ENCODE assay signal across 8 cellular contexts in the genomic region with DNA sequence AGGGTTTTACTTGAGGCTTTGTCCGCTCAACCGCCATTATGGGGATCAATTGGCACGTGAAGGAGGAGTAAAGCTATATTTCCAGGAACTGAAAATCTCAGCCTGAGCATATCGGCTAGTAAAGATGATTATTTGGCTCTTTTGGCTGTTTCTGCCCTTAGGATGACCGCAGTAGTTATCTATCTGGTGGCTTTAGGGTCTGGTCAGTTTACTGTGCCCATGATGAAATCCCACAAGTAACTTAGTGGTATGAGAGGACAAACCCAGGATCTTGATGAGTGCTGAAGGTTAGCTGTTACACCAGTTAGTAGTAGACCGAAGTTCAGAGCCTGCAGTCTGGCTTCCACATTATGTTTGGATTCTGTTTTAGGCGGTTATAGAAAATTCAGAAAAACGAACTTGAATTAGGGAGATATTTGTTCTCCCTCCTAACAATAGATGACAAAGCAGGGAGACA. TPM values are rescaled to one million over a fixed set of nuclear protein-coding genes. Genes with fewer than 3 reads are reported as not detected.
DNase-seq lines count a peak whose midpoint lies in the region; ATAC-seq and TF ChIP-seq lines count a peak whose summit lies in the region.

No MANE protein-coding gene starts in this region.

- WGBS in right lobe of liver (ENCODE audit: insufficient coverage, low coverage, low lambda C conversion rate, missing lambda C conversion rate), result 0% methylated on average over 8 of the region's 8 CpGs
- WGBS in transverse colon (ENCODE audit: low coverage in 1 of 2), 2 donors, result 0 to 3% methylated on average over 3 to 8 of the region's 8 CpGs

- in situ Hi-C loops in transverse colon (cut with MboI; ENCODE audit: low pct_ligation_motif_present in 1 of 4, low pct_unique_long_range_greater_than_20kb in 1 of 4, low sequenced_read_pairs in 3 of 4), result no loop called here

- intact Hi-C loops in right lobe of liver (cut with DNase I), result no loop called here
- intact Hi-C loops in transverse colon (cut with DNase I; ENCODE audit: low total_unique reads), result no loop called here

- H3K27me3 ChIP-seq in HL-60 (ENCODE audit: insufficient read depth, poor library complexity, severe bottlenecking) (no peaks in the 10 kb centered on the region), right lobe of liver (no peaks in the 10 kb centered on the region), transverse colon (no peaks in the 10 kb centered on the region)

- TF ChIP-seq CTCF in 22Rv1 (IDR thresholded peaks at IDR 0.05) (no peak), HL-60 (IDR thresholded peaks at IDR 0.05; ENCODE audit: insufficient read depth, low read length) (no peak), right lobe of liver (IDR thresholded peaks at IDR 0.05) (no peak), transverse colon (IDR thresholded peaks at IDR 0.05) (no peak)

- no peak for ATAC-seq in right lobe of liver
- no peak for ATAC-seq in GM18519 (IDR thresholded peaks at IDR 0.05; ENCODE audit: low FRiP score, unreplicated experiment)
- ATAC-seq in HG02759 (IDR thresholded peaks at IDR 0.05; ENCODE audit: unreplicated experiment), result no peak

- peaks cover 0 to 30% (median 13%) of the 10 kb centered on the region in 4 donors for H3K4me1 ChIP-seq in right lobe of liver
- peaks cover 17 to 58% (median 36%) of the 10 kb centered on the region in 4 donors for H3K4me1 ChIP-seq in transverse colon

- DNase-seq in HL-60 (ENCODE audit: low read depth in 1 of 2, low spot score in 1 of 2), result peak in 1 of 2 experiments; percentile 38
- DNase-seq in amniotic epithelial cell (ENCODE audit: low read depth), result peak; percentile 31
- no peak for DNase-seq in right lobe of liver
- DNase-seq in transverse colon, result no peak
- no peak for DNase-seq in activated CD4-positive, CD25-positive, alpha-beta regulatory T cell treated with anti-CD3 and anti-CD28 coated beads, Interleukin-2, amount 50 U/mL, for 72 hours

- TF ChIP-seq POLR2A in right lobe of liver (IDR thresholded peaks at IDR 0.05), result no peak
- no peak for TF ChIP-seq POLR2A in transverse colon (IDR thresholded peaks at IDR 0.05)

- H3K9me3 ChIP-seq in right lobe of liver (no peaks in the 10 kb centered on the region), transverse colon (no peaks in the 10 kb centered on the region)

- TF ChIP-seq EP300 in transverse colon (IDR thresholded peaks at IDR 0.05; ENCODE audit: low read depth), result no peak

- H3K36me3 ChIP-seq in right lobe of liver (peaks cover 15 to 46% (median 31%) of the 10 kb centered on the region in 4 donors), transverse colon (peaks cover 0 to 35% (median 21%) of the 10 kb centered on the region in 4 donors)

- H3K4me3 ChIP-seq in HL-60 (replicated peaks; ENCODE audit: insufficient read depth, low read length), result peak overlapping the region; percentile 98
- H3K4me3 ChIP-seq in right lobe of liver, result peak overlapping the region; percentile 94 to 100 (median 99)
- peak overlapping the region; percentile 56 to 94 (median 85) for H3K4me3 ChIP-seq in transverse colon

- H3K27ac ChIP-seq in 22Rv1, result peak overlapping the region; percentile 97
- H3K27ac ChIP-seq in HL-60 (replicated peaks), result peak overlapping the region; percentile 99
- peak overlapping the region; percentile 98 to 99 (median 98) for H3K27ac ChIP-seq in right lobe of liver
- H3K27ac ChIP-seq in transverse colon, result peak overlapping the region; percentile 95 to 99 (median 98)

RNA-seq across cellular contexts. Expression of gene MAT2A, which starts 1.2 kb away (rescaled TPM):
- total RNA-seq in right lobe of liver (100 to 1,000 TPM in 3 of 6 experiments, 10 to 100 TPM in 3; 57.8 to 118 (median 102) TPM), transverse colon (100 to 1,000 TPM in 3 of 4 donors, 10 to 100 TPM in 1; 66.2 to 185 (median 142) TPM)

RNA-seq across cellular contexts. Expression of gene GGCX, which starts 21.1 kb away (rescaled TPM):
- total RNA-seq in right lobe of liver (100 to 1,000 TPM in 4 of 6 experiments, 10 to 100 TPM in 2; 89.6 to 238 (median 183) TPM), transverse colon (10 to 100 TPM in 3 of 4 donors, 1 to 10 TPM in 1; 7.9 to 31.3 (median 23.5) TPM)

RNA-seq across cellular contexts. Expression of gene VAMP8, which starts 37.2 kb away (rescaled TPM):
- total RNA-seq in right lobe of liver (100 to 1,000 TPM in 1 of 6 experiments, 10 to 100 TPM in 5; 59.5 to 107 (median 74.5) TPM), transverse colon (100 to 1,000 TPM in 3 of 4 donors, 10 to 100 TPM in 1; 10.5 to 186 (median 147) TPM)

RNA-seq across cellular contexts. Expression of gene VAMP5, which starts 44.1 kb away (rescaled TPM):
- total RNA-seq in right lobe of liver (10 to 100 TPM; 27.2 to 50.1 (median 34.7) TPM), transverse colon (10 to 100 TPM in 2 of 4 donors, 1 to 10 TPM in 1, not detected in 1; 9.4 to 26.9 (median 17.1) TPM)

RNA-seq across cellular contexts. Expression of gene RNF181, which starts 55.4 kb away (rescaled TPM):
- 100 to 1,000 TPM in 2 of 6 experiments, 10 to 100 TPM in 4; 54.5 to 123 (median 66.6) TPM for total RNA-seq in right lobe of liver
- total RNA-seq in transverse colon, result 100 to 1,000 TPM in 3 of 4 donors, 10 to 100 TPM in 1; 23.9 to 164 (median 141) TPM
